ENCODE assay signal across 1 cellular context in genomic region chr1:37064059-37064458, GRCh38.
TF ChIP-seq lines count a peak whose summit lies in the region.

No MANE protein-coding gene starts in this region.

TF ChIP-seq in H1, 55 proteins besides CTCF, POLR2A, EP300 and RAD21 (continued from another document):
- TF ChIP-seq KDM4A (IDR thresholded peaks at IDR 0.05; ENCODE audit: low read depth, low read length, severe bottlenecking) = no peak
- no peak for TF ChIP-seq SIX5 (IDR thresholded peaks at IDR 0.05; ENCODE audit: low read depth, low read length)
- TF ChIP-seq KDM1A (IDR thresholded peaks at IDR 0.05; ENCODE audit: borderline replicate concordance, low read length) = no peak
- no peak for TF ChIP-seq USF2 (IDR thresholded peaks at IDR 0.05; ENCODE audit: low read length)
- TF ChIP-seq GTF2F1 (IDR thresholded peaks at IDR 0.05; ENCODE audit: borderline replicate concordance, low read depth, low read length) = no peak
- no peak for TF ChIP-seq BCL11A (IDR thresholded peaks at IDR 0.05; ENCODE audit: low read depth in 2 of 2, low read length in 2 of 2)
- no peak for TF ChIP-seq CBX5 (IDR thresholded peaks at IDR 0.05; ENCODE audit: low read depth, low read length)
- no peak for TF ChIP-seq SIRT6 (IDR thresholded peaks at IDR 0.05; ENCODE audit: low read length)
- no peak for TF ChIP-seq RNF2 (IDR thresholded peaks at IDR 0.05; ENCODE audit: borderline replicate concordance, low read depth, low read length, missing control alignments, poor library complexity, severe bottlenecking)
- no peak for TF ChIP-seq CTBP2 (IDR thresholded peaks at IDR 0.05; ENCODE audit: borderline replicate concordance, insufficient read depth, insufficient read length, low read length)
